In genomic region chr6:43013020-43013842, GRCh38 we compare ENCODE assay signal across 8 cellular contexts. TPM values are rescaled to one million over a fixed set of nuclear protein-coding genes. Genes with fewer than 3 reads are reported as not detected.
DNase-seq lines count a peak whose midpoint lies in the region; ATAC-seq and TF ChIP-seq lines count a peak whose summit lies in the region.

No MANE protein-coding gene starts in this region.

- H3K36me3 ChIP-seq in right lobe of liver, result peaks cover 0 to 37% (median 4%) of the 10 kb centered on the region in 4 donors
- H3K36me3 ChIP-seq in thyroid gland, result peaks cover 22 to 27% of the 10 kb centered on the region in 2 donors

- H3K4me1 ChIP-seq in right lobe of liver, result peaks cover 0 to 26% (median 7%) of the 10 kb centered on the region in 4 donors
- H3K4me1 ChIP-seq in thyroid gland, result peaks cover 28 to 39% of the 10 kb centered on the region in 2 donors

- ATAC-seq in GM21423 (IDR thresholded peaks at IDR 0.05; ENCODE audit: unreplicated experiment) (peak; percentile 6), right lobe of liver (no peak), GM18870 (IDR thresholded peaks at IDR 0.05; ENCODE audit: unreplicated experiment) (no peak)

- H3K4me3 ChIP-seq in right lobe of liver (peak overlapping the region; percentile 66 to 71 (median 70)), thyroid gland (replicated peaks in 1 of 3) (peak overlapping the region; percentile 41 to 73 (median 46))

- no peaks in the 10 kb centered on the region for H3K27me3 Mint-ChIP-seq in MCF 10A (ENCODE audit: insufficient read depth, unreplicated experiment)

- TF ChIP-seq CTCF in C4-2B (conservative IDR thresholded peaks at IDR 0.05), result no peak
- no peak for TF ChIP-seq CTCF in MCF 10A (IDR thresholded peaks at IDR 0.05; ENCODE audit: unreplicated experiment)
- no peak for TF ChIP-seq CTCF in right lobe of liver (IDR thresholded peaks at IDR 0.05)
- no peak for TF ChIP-seq CTCF in thyroid gland (IDR thresholded peaks at IDR 0.05)

- 4% methylated on average over 21 of the region's 26 CpGs for WGBS in right lobe of liver (ENCODE audit: insufficient coverage, low coverage, low lambda C conversion rate, missing lambda C conversion rate)
- 2 to 4% methylated on average over 25 to 26 of the region's 26 CpGs for WGBS in thyroid gland, 2 donors

- no peaks in the 10 kb centered on the region for H3K9me3 Mint-ChIP-seq in MCF 10A (ENCODE audit: unreplicated experiment)

- H3K36me3 Mint-ChIP-seq in MCF 10A (ENCODE audit: insufficient read depth, unreplicated experiment), result peaks cover 30% of the 10 kb centered on the region

- peak; percentile 22 for DNase-seq in NAMALWA (ENCODE audit: low spot score)
- no peak for DNase-seq in MCF 10A (ENCODE audit: unreplicated experiment)
- DNase-seq in right lobe of liver, result peak in 1 of 3 donors; percentile 54
- DNase-seq in thyroid gland, result no peak
- no peak for DNase-seq in ecto neural progenitor cell (ENCODE audit: low spot score)

- H3K27ac ChIP-seq in C4-2B (peak overlapping the region; percentile 83), right lobe of liver (peak overlapping the region in 2 of 3 donors; percentile 51 to 69), thyroid gland (peak overlapping the region in 2 of 3 donors; percentile 67 to 69)

- H3K9me3 ChIP-seq in right lobe of liver, result no peaks in the 10 kb centered on the region
- H3K9me3 ChIP-seq in thyroid gland, result no peaks in the 10 kb centered on the region

- peak overlapping the region; percentile 99 for H3K27ac Mint-ChIP-seq in MCF 10A (ENCODE audit: low read depth, unreplicated experiment)

- H3K27me3 ChIP-seq in right lobe of liver, result no peaks in the 10 kb centered on the region
- H3K27me3 ChIP-seq in thyroid gland, result no peaks in the 10 kb centered on the region

- POLR2A ChIA-PET in MCF 10A (lab: Yijun Ruan, JAX), result interaction anchor here (0.7 to 5.5 kb wide), 22 partner anchors 9 to 267 kb away, joined by 3 to 53 read pairs (median 7); partner anchors contain the start of genes CNPY3, CUL7, KLC4 and MRPL2

- peaks cover 32% of the 10 kb centered on the region for H3K4me1 Mint-ChIP-seq in MCF 10A (ENCODE audit: insufficient read depth, unreplicated experiment)

- peak overlapping the region; percentile 99 for H3K4me3 Mint-ChIP-seq in MCF 10A (ENCODE audit: unreplicated experiment)

- TF ChIP-seq POLR2A in right lobe of liver (IDR thresholded peaks at IDR 0.05), result no peak
- TF ChIP-seq POLR2A in thyroid gland (IDR thresholded peaks at IDR 0.05), result no peak

- BruUV-seq in MCF 10A (replicated peaks; lab: Mats Ljungman, UMichigan), result no TSS peak

- intact Hi-C loops in MCF 10A (cut with micrococcal nuclease) (loop anchor here (1.0 to 5.0 kb wide), 2 partner anchors 29 to 39 kb away; partner anchors contain the start of genes CUL7 and PPP2R5D), right lobe of liver (cut with DNase I) (no loop called here), thyroid gland (cut with DNase I) (loop anchor here (10.0 kb wide), 1 partner anchor 108 kb away; no protein-coding TSS in a partner anchor)

- CTCF ChIA-PET in MCF 10A (lab: Yijun Ruan, JAX), result interaction anchor here (0.7 to 2.6 kb wide), 4 partner anchors 17 to 161 kb away, joined by 3 to 12 read pairs (median 4); no protein-coding TSS in a partner anchor

RNA-seq across cellular contexts. Expression of gene MEA1, which starts 0.5 kb away (rescaled TPM):
- total RNA-seq in MCF 10A (2022) (71.8 and 79.9 TPM in 2 replicates), right lobe of liver (10 to 100 TPM; 19.1 to 39.1 (median 25.2) TPM), thyroid gland (10 to 100 TPM; 45.9 to 78.1 (median 61.7) TPM)

RNA-seq across cellular contexts. Expression of gene KLHDC3, which starts 0.8 kb away (rescaled TPM):
- total RNA-seq in MCF 10A (2022) (35.6 and 39.2 TPM in 2 replicates), right lobe of liver (10 to 100 TPM; 26.4 to 46.2 (median 41.7) TPM), thyroid gland (100 to 1,000 TPM in 1 of 4 donors, 10 to 100 TPM in 3; 93.1 to 107 (median 97.7) TPM)

RNA-seq across cellular contexts. Expression of gene RRP36, which starts 8.2 kb away (rescaled TPM):
- total RNA-seq in MCF 10A (2022) (72.8 and 80.4 TPM in 2 replicates), right lobe of liver (10 to 100 TPM; 21.8 to 45.0 (median 23.3) TPM), thyroid gland (10 to 100 TPM; 41.5 to 68.5 (median 56.7) TPM)

RNA-seq across cellular contexts. Expression of gene PPP2R5D, which starts 28.9 kb away (rescaled TPM):
- 16.5 and 17.9 TPM in 2 replicates for total RNA-seq in MCF 10A (2022)
- total RNA-seq in right lobe of liver, result 10 to 100 TPM; 11.5 to 24.0 (median 16.3) TPM
- total RNA-seq in thyroid gland, result 10 to 100 TPM; 22.8 to 47.0 (median 28.2) TPM

RNA-seq across cellular contexts. Expression of gene PEX6, which starts 34.2 kb away (rescaled TPM):
- total RNA-seq in MCF 10A (2022) (25.8 and 34.0 TPM in 2 replicates), right lobe of liver (10 to 100 TPM; 15.7 to 25.9 (median 21.3) TPM), thyroid gland (10 to 100 TPM; 23.7 to 39.9 (median 28.4) TPM)

Comparison
In these comparisons a context has a peak if more than half of its experiments do, and no peak if none do; other contexts are left out.
1. intact Hi-C loops: an anchor here in MCF 10A (1.0 to 5.0 kb wide) and thyroid gland (10.0 kb wide); none called in right lobe of liver.